ENCODE assay signal across 1 cellular context in genomic region chr2:197179744-197180498, GRCh38.
TF ChIP-seq lines count a peak whose summit lies in the region.

No MANE protein-coding gene starts in this region.

TF ChIP-seq in H1, 55 proteins besides CTCF, POLR2A, EP300 and RAD21 (continued from another document):
- TF ChIP-seq CHD7 (IDR thresholded peaks at IDR 0.05; ENCODE audit: insufficient replicate concordance, low read length) (no peak), KDM5A (IDR thresholded peaks at IDR 0.05; ENCODE audit: low read length) (no peak), POU5F1 (IDR thresholded peaks at IDR 0.05; ENCODE audit: low read depth, low read length) (no peak), ASH2L (IDR thresholded peaks at IDR 0.05; ENCODE audit: low read length) (no peak), YY1 (IDR thresholded peaks at IDR 0.05; ENCODE audit: low read depth, low read length) (no peak), GABPA (IDR thresholded peaks at IDR 0.05; ENCODE audit: borderline replicate concordance, insufficient read depth, low read length) (no peak), TAF1 (IDR thresholded peaks at IDR 0.05; ENCODE audit: low read depth, low read length) (no peak), CREB1 (IDR thresholded peaks at IDR 0.05) (no peak), SP1 (IDR thresholded peaks at IDR 0.05; ENCODE audit: low read depth, low read length) (no peak), RNF2 (IDR thresholded peaks at IDR 0.05; ENCODE audit: borderline replicate concordance, low read depth, low read length, missing control alignments, poor library complexity, severe bottlenecking) (no peak), EGR1 (IDR thresholded peaks at IDR 0.05; ENCODE audit: borderline replicate concordance, low read depth, low read length) (no peak), CBX8 (IDR thresholded peaks at IDR 0.05; ENCODE audit: borderline replicate concordance, low read depth, low read length) (no peak)
TF ChIP-seq in H1: peak in this region for 0.
